ENCODE assay signal across 35 cellular contexts in the genomic region with DNA sequence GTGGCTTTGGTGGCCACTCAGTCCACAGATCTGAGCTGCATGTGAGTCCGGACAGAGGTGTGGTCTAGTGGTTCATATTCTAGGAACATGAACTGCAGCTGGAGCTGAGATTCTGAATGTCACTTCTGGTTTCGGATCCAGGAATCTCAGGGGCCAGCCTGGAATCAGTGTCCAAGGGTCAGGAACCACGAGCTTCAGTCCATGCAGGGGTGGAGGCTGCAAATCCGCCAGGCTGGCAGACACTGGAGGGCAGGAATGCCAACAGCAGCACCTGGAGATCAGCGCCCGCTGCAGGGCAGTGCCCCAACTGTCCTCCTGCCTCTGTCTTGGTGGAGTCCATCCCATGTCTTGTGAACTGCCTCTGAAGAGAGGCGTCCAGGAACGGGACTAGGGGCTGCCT.
"Had no signal": no experiment of that assay in that cellular context is flagged by ENCODE, and none has a peak within 500 bp of the region (broad histone marks: within the 10 kb centered on the region; RNA-seq: fewer than 3 reads in every experiment).

No MANE protein-coding gene starts in this region.

- H3K27ac Mint-ChIP-seq: activated B cell treated with CpG ODN at 0.5 μM for 24 hours; activated CD4-positive, alpha-beta memory T cell treated with anti-CD3 and anti-CD28 coated beads for 36 hours; activated CD4-positive, alpha-beta T cell treated with anti-CD3 and anti-CD28 coated beads, Interleukin-2, amount 10 ng/mL, durations not matched to agents 24 days and 14 days; activated CD8-positive, alpha-beta T cell treated with anti-CD3 and anti-CD28 coated beads for 36 hours; activated naive CD4-positive, alpha-beta T cell treated with anti-CD3 and anti-CD28 coated beads for 36 hours; activated naive CD4-positive, alpha-beta T cell treated with anti-CD3 and anti-CD28 coated beads, Interleukin-2, amount 50 U/mL, for 72 hours; activated naive CD8-positive, alpha-beta T cell treated with anti-CD3 and anti-CD28 coated beads for 36 hours; activated T-cell treated with anti-CD3 and anti-CD28 coated beads, Interleukin-2, amount 50 U/mL, for 72 hours; activated T-helper 1 cell treated with anti-CD3 and anti-CD28 coated beads, Interleukin-12 subunit alpha, Interleukin-12 subunit beta, Interleukin-2, Interleukin-4 antibody, amounts not matched to agents 30 ng/mL and 10 ng/mL and 1 ng/mL, durations not matched to agents 14 hours and 24 hours and 36 hours; activated T-helper 17 cell treated with anti-CD3 and anti-CD28 coated beads, Interleukin-2, amount 50 U/mL, for 72 hours; T-helper 1 cell treated with Interleukin-12 subunit alpha and Interleukin-12 subunit beta and Interleukin-4 antibody, amounts not matched to agents 30 μg/mL and 1 μg/mL, for 36 hours; T-helper 2 cell treated with Interferon-gamma antibody and Interleukin-4, amounts not matched to agents 5 μg/mL and 100 μg/mL, for 36 hours had no signal

- H3K27me3 ChIP-seq: adrenal gland, body of pancreas, brain microvascular endothelial cell had no signal

- H3K4me3 Mint-ChIP-seq: activated B cell treated with CpG ODN at 0.5 μM for 24 hours; activated CD4-positive, alpha-beta memory T cell treated with anti-CD3 and anti-CD28 coated beads for 36 hours; activated CD4-positive, alpha-beta T cell treated with anti-CD3 and anti-CD28 coated beads, Interleukin-2, amount 10 ng/mL, durations not matched to agents 24 days and 14 days; activated CD8-positive, alpha-beta T cell treated with anti-CD3 and anti-CD28 coated beads for 36 hours; activated naive CD4-positive, alpha-beta T cell treated with anti-CD3 and anti-CD28 coated beads for 36 hours; activated naive CD8-positive, alpha-beta T cell treated with anti-CD3 and anti-CD28 coated beads for 36 hours; activated T-cell treated with anti-CD3 and anti-CD28 coated beads, Interleukin-2, amount 50 U/mL, for 4 hours; activated T-cell treated with anti-CD3 and anti-CD28 coated beads, Interleukin-2, amount 50 U/mL, for 72 hours; activated T-helper 1 cell treated with anti-CD3 and anti-CD28 coated beads, Interleukin-12 subunit alpha, Interleukin-12 subunit beta, Interleukin-2, Interleukin-4 antibody, amounts not matched to agents 30 ng/mL and 10 ng/mL and 1 ng/mL, durations not matched to agents 14 hours and 24 hours and 36 hours; activated T-helper 17 cell treated with anti-CD3 and anti-CD28 coated beads, Interleukin-2, amount 50 U/mL, for 72 hours; T-helper 1 cell treated with Interleukin-12 subunit alpha and Interleukin-12 subunit beta and Interleukin-4 antibody, amounts not matched to agents 30 μg/mL and 1 μg/mL, for 36 hours; T-helper 2 cell treated with Interferon-gamma antibody and Interleukin-4, amounts not matched to agents 5 μg/mL and 100 μg/mL, for 36 hours had no signal

- H3K36me3 ChIP-seq: adrenal gland, brain microvascular endothelial cell, breast epithelium had no signal

- H3K4me1 ChIP-seq: adrenal gland, body of pancreas, breast epithelium had no signal

- H3K36me3 Mint-ChIP-seq: activated naive CD4-positive, alpha-beta T cell treated with anti-CD3 and anti-CD28 coated beads, Interleukin-2, amount 50 U/mL, for 72 hours; activated naive CD8-positive, alpha-beta T cell treated with anti-CD3 and anti-CD28 coated beads for 36 hours had no signal

- DNase-seq: activated B cell treated with CpG ODN at 0.5 μM for 24 hours; activated CD4-positive, alpha-beta memory T cell treated with anti-CD3 and anti-CD28 coated beads for 36 hours; activated CD4-positive, alpha-beta T cell treated with anti-CD3 and anti-CD28 coated beads for 4 hours; activated CD4-positive, alpha-beta T cell treated with anti-CD3 and anti-CD28 coated beads, Interleukin-2, amount 10 ng/mL, durations not matched to agents 24 days and 14 days; activated CD4-positive, alpha-beta T cell treated with anti-CD3 and anti-CD28 coated beads, Interleukin-2, amount 50 U/mL, for 1 hour; activated CD4-positive, alpha-beta T cell treated with anti-CD3 and anti-CD28 coated beads, Interleukin-2, amount 50 U/mL, for 4 hours; activated CD4-positive, CD25-positive, alpha-beta regulatory T cell treated with anti-CD3 and anti-CD28 coated beads, Interleukin-2, amount 50 U/mL, for 72 hours; activated CD8-positive, alpha-beta memory T cell treated with anti-CD3 and anti-CD28 coated beads, Interleukin-2, amount 50 U/mL, for 4 hours; activated CD8-positive, alpha-beta T cell treated with anti-CD3 and anti-CD28 coated beads for 36 hours; activated effector memory CD4-positive, alpha-beta T cell treated with anti-CD3 and anti-CD28 coated beads, Interleukin-2, amount 50 U/mL, for 16 hours; activated gamma-delta T cell treated with Interleukin-2 at 50 U/mL for 16 hours; activated naive CD4-positive, alpha-beta T cell; activated naive CD4-positive, alpha-beta T cell treated with anti-CD3 and anti-CD28 coated beads for 36 hours; activated naive CD4-positive, alpha-beta T cell treated with anti-CD3 and anti-CD28 coated beads, Interleukin-2, amount 50 U/mL, for 16 hours; activated naive CD8-positive, alpha-beta T cell treated with anti-CD3 and anti-CD28 coated beads for 36 hours; activated T-cell treated with anti-CD3 and anti-CD28 coated beads for 4 hours; activated T-cell treated with anti-CD3 and anti-CD28 coated beads, Interleukin-2, amount 50 U/mL, for 1 hour; activated T-cell treated with anti-CD3 and anti-CD28 coated beads, Interleukin-2, amount 50 U/mL, for 4 hours; activated T-cell treated with anti-CD3 and anti-CD28 coated beads, Interleukin-2, amount 50 U/mL, for 72 hours; amniotic stem cell; aorta; brain microvascular endothelial cell; central memory CD4-positive, alpha-beta T cell; T-helper 1 cell; T-helper 2 cell; T-helper 9 cell had no signal

- H3K9me3 ChIP-seq: adrenal gland, body of pancreas had no signal

- H3K27me3 Mint-ChIP-seq: activated B cell treated with CpG ODN at 0.5 μM for 24 hours; activated CD4-positive, alpha-beta T cell treated with anti-CD3 and anti-CD28 coated beads, Interleukin-2, amount 10 ng/mL, durations not matched to agents 24 days and 14 days; activated T-helper 17 cell treated with anti-CD3 and anti-CD28 coated beads, Interleukin-2, amount 50 U/mL, for 72 hours had no signal

- H3K27ac ChIP-seq: adrenal gland, body of pancreas, brain microvascular endothelial cell, breast epithelium, VCaP had no signal

- H3K4me1 Mint-ChIP-seq: activated B cell treated with CpG ODN at 0.5 μM for 24 hours; activated CD4-positive, alpha-beta T cell treated with anti-CD3 and anti-CD28 coated beads, Interleukin-2, amount 10 ng/mL, durations not matched to agents 24 days and 14 days; activated naive CD8-positive, alpha-beta T cell treated with anti-CD3 and anti-CD28 coated beads for 36 hours; activated T-helper 17 cell treated with anti-CD3 and anti-CD28 coated beads, Interleukin-2, amount 50 U/mL, for 72 hours had no signal

- H3K9me3 Mint-ChIP-seq: activated T-helper 17 cell treated with anti-CD3 and anti-CD28 coated beads, Interleukin-2, amount 50 U/mL, for 72 hours had no signal

- H3K4me3 ChIP-seq: adrenal gland, body of pancreas, breast epithelium had no signal
